ENCODE assay signal across 1 cellular context in the genomic region with DNA sequence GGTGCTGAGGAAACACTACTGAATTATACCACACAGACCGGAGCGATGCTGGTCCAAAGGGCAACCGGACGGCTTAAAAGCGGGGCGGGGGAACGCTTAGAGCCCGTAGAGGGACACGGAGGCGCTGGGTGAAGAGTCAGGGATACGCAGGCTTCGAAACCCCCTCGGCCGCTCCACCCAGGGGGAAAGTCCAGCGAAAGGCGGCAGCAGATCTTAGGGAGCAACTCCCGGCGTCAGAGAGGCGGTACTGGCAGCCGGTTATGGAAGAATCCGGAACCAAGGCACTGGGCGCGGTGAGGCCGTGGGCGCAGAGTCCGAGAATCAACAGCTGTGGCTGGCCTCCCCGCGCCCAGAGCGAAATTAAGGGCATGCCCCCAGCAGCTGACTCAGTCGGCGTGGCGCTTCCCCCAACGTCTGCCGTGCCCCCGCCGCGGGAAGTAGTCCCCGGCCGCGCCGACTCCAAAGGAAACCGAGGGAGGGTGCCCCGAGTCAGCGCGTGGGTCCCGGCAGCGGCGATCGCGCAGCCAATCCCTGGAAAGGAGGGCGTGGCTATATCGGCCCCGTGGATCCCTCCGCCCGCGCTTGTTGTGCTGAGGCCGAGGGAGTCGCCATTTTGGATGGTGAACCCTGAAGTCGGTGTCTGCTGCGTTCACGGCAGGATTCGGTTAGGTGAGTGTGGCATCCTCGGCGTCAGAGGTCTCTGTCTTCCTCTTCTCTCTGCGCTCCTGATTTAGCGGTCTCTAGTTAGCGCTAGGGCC.
TF ChIP-seq lines count a peak whose summit lies in the region.

A gene (plus strand): TSS at position 611 of the 758 bp plus-strand sequence. CDS start 20,110 bp downstream, outside the sequence.

TF ChIP-seq in HepG2, 621 proteins besides CTCF, POLR2A, EP300 and RAD21 (continued from another document and continues in another):
- TF ChIP-seq, protein P1, sequence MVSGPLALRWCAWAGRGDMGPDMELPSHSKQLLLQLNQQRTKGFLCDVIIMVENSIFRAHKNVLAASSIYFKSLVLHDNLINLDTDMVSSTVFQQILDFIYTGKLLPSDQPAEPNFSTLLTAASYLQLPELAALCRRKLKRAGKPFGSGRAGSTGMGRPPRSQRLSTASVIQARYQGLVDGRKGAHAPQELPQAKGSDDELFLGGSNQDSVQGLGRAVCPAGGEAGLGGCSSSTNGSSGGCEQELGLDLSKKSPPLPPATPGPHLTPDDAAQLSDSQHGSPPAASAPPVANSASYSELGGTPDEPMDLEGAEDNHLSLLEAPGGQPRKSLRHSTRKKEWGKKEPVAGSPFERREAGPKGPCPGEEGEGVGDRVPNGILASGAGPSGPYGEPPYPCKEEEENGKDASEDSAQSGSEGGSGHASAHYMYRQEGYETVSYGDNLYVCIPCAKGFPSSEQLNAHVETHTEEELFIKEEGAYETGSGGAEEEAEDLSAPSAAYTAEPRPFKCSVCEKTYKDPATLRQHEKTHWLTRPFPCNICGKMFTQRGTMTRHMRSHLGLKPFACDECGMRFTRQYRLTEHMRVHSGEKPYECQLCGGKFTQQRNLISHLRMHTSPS (CRISPR knock-in tag; IDR thresholded peaks at IDR 0.05; ENCODE audit: low read depth), result peak; percentile 83; the same call in 1 of the 2 replicates
- TF ChIP-seq SRSF1 (optimal IDR thresholded peaks at IDR 0.05; ENCODE audit: low read depth, low read length) (peak; percentile 94), ZNF282 (IDR thresholded peaks at IDR 0.05; ENCODE audit: partially characterized antibody) (no peak), ZNF546 (CRISPR knock-in tag; conservative IDR thresholded peaks at IDR 0.05) (no peak), YY1 (IDR thresholded peaks at IDR 0.05; ENCODE audit: insufficient read depth, insufficient replicate concordance, low read depth, low read length) (peak; percentile 98), ZNF101 (CRISPR knock-in tag; IDR thresholded peaks at IDR 0.05; ENCODE audit: borderline replicate concordance, low read depth) (peak; percentile 67; the same call in 1 of the 2 replicates), ZSCAN31 (CRISPR knock-in tag; IDR thresholded peaks at IDR 0.05; ENCODE audit: low read depth) (peak; percentile 98), ZNF562 (CRISPR knock-in tag; IDR thresholded peaks at IDR 0.05; ENCODE audit: borderline replicate concordance) (no peak; the same call in 1 of the 2 replicates), ZNF572 (CRISPR knock-in tag; IDR thresholded peaks at IDR 0.05) (no peak), ZNF670 (CRISPR knock-in tag; IDR thresholded peaks at IDR 0.05; ENCODE audit: borderline replicate concordance) (peak; percentile 98), HNRNPUL1 (IDR thresholded peaks at IDR 0.05; ENCODE audit: low read depth, low read length) (peak; percentile 93), ERF (CRISPR knock-in tag; IDR thresholded peaks at IDR 0.05) (peak; percentile 99), ZNF605 (CRISPR knock-in tag; IDR thresholded peaks at IDR 0.05) (peak; percentile 98), POLR2AphosphoS2 (IDR thresholded peaks at IDR 0.05; ENCODE audit: low read depth, low read length) (0 out of 2 replicates have a peak, but pooled peaks have one; percentile 65), HCFC1 (IDR thresholded peaks at IDR 0.05; ENCODE audit: low read depth, low read length) (peak; percentile 52; the same call in 1 of the 2 replicates), ZNF747 (CRISPR knock-in tag; IDR thresholded peaks at IDR 0.05; ENCODE audit: borderline replicate concordance) (peak; percentile 98), ZNF225 (CRISPR knock-in tag; IDR thresholded peaks at IDR 0.05) (peak; percentile 91), ZFP41 (CRISPR knock-in tag; IDR thresholded peaks at IDR 0.05; ENCODE audit: borderline replicate concordance) (peak; percentile 95; the same call in 1 of the 2 replicates), RARA (CRISPR knock-in tag; IDR thresholded peaks at IDR 0.05) (peak; percentile 91), ZNF20 (CRISPR knock-in tag; IDR thresholded peaks at IDR 0.05) (no peak; the same call in 1 of the 2 replicates), KDM1A (CRISPR knock-in tag; IDR thresholded peaks at IDR 0.05) (peak; percentile 43; the same call in 1 of the 2 replicates), ZMAT3 (CRISPR knock-in tag; conservative IDR thresholded peaks at IDR 0.05) (peak; percentile 95), ZNF816 (CRISPR knock-in tag; IDR thresholded peaks at IDR 0.05; ENCODE audit: borderline replicate concordance) (peak; percentile 84), RXRB (CRISPR knock-in tag; IDR thresholded peaks at IDR 0.05; ENCODE audit: borderline replicate concordance) (peak; percentile 91), NR2F2 (IDR thresholded peaks at IDR 0.05; ENCODE audit: borderline replicate concordance, low read depth) (peak; percentile 77; the same call in 1 of the 2 replicates)
- TF ChIP-seq, protein P2, sequence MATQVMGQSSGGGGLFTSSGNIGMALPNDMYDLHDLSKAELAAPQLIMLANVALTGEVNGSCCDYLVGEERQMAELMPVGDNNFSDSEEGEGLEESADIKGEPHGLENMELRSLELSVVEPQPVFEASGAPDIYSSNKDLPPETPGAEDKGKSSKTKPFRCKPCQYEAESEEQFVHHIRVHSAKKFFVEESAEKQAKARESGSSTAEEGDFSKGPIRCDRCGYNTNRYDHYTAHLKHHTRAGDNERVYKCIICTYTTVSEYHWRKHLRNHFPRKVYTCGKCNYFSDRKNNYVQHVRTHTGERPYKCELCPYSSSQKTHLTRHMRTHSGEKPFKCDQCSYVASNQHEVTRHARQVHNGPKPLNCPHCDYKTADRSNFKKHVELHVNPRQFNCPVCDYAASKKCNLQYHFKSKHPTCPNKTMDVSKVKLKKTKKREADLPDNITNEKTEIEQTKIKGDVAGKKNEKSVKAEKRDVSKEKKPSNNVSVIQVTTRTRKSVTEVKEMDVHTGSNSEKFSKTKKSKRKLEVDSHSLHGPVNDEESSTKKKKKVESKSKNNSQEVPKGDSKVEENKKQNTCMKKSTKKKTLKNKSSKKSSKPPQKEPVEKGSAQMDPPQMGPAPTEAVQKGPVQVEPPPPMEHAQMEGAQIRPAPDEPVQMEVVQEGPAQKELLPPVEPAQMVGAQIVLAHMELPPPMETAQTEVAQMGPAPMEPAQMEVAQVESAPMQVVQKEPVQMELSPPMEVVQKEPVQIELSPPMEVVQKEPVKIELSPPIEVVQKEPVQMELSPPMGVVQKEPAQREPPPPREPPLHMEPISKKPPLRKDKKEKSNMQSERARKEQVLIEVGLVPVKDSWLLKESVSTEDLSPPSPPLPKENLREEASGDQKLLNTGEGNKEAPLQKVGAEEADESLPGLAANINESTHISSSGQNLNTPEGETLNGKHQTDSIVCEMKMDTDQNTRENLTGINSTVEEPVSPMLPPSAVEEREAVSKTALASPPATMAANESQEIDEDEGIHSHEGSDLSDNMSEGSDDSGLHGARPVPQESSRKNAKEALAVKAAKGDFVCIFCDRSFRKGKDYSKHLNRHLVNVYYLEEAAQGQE (IDR thresholded peaks at IDR 0.05; ENCODE audit: borderline replicate concordance in 1 of 2, low read depth in 1 of 2, low read length in 2 of 2), result peak in 1 of 2 experiments; percentile 73; a peak in 1 of 4 replicates
- TF ChIP-seq, protein P3, sequence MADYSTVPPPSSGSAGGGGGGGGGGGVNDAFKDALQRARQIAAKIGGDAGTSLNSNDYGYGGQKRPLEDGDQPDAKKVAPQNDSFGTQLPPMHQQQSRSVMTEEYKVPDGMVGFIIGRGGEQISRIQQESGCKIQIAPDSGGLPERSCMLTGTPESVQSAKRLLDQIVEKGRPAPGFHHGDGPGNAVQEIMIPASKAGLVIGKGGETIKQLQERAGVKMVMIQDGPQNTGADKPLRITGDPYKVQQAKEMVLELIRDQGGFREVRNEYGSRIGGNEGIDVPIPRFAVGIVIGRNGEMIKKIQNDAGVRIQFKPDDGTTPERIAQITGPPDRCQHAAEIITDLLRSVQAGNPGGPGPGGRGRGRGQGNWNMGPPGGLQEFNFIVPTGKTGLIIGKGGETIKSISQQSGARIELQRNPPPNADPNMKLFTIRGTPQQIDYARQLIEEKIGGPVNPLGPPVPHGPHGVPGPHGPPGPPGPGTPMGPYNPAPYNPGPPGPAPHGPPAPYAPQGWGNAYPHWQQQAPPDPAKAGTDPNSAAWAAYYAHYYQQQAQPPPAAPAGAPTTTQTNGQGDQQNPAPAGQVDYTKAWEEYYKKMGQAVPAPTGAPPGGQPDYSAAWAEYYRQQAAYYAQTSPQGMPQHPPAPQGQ (CRISPR knock-in tag; IDR thresholded peaks at IDR 0.05; ENCODE audit: borderline replicate concordance), result no peak
- TF ChIP-seq, protein P4, sequence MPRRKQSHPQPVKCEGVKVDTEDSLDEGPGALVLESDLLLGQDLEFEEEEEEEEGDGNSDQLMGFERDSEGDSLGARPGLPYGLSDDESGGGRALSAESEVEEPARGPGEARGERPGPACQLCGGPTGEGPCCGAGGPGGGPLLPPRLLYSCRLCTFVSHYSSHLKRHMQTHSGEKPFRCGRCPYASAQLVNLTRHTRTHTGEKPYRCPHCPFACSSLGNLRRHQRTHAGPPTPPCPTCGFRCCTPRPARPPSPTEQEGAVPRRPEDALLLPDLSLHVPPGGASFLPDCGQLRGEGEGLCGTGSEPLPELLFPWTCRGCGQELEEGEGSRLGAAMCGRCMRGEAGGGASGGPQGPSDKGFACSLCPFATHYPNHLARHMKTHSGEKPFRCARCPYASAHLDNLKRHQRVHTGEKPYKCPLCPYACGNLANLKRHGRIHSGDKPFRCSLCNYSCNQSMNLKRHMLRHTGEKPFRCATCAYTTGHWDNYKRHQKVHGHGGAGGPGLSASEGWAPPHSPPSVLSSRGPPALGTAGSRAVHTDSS (CRISPR knock-in tag; conservative IDR thresholded peaks at IDR 0.05), result no peak
- TF ChIP-seq, protein P5, sequence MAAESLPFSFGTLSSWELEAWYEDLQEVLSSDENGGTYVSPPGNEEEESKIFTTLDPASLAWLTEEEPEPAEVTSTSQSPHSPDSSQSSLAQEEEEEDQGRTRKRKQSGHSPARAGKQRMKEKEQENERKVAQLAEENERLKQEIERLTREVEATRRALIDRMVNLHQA (CRISPR knock-in tag; IDR thresholded peaks at IDR 0.05), result no peak
- TF ChIP-seq, protein P6, sequence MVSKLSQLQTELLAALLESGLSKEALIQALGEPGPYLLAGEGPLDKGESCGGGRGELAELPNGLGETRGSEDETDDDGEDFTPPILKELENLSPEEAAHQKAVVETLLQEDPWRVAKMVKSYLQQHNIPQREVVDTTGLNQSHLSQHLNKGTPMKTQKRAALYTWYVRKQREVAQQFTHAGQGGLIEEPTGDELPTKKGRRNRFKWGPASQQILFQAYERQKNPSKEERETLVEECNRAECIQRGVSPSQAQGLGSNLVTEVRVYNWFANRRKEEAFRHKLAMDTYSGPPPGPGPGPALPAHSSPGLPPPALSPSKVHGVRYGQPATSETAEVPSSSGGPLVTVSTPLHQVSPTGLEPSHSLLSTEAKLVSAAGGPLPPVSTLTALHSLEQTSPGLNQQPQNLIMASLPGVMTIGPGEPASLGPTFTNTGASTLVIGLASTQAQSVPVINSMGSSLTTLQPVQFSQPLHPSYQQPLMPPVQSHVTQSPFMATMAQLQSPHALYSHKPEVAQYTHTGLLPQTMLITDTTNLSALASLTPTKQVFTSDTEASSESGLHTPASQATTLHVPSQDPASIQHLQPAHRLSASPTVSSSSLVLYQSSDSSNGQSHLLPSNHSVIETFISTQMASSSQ (IDR thresholded peaks at IDR 0.05; ENCODE audit: low read depth), result peak; percentile 47; the same call in 1 of the 2 replicates
- TF ChIP-seq, protein P6 (CRISPR knock-in tag; IDR thresholded peaks at IDR 0.05; ENCODE audit: borderline replicate concordance), result peak; percentile 87
- TF ChIP-seq, protein P7, sequence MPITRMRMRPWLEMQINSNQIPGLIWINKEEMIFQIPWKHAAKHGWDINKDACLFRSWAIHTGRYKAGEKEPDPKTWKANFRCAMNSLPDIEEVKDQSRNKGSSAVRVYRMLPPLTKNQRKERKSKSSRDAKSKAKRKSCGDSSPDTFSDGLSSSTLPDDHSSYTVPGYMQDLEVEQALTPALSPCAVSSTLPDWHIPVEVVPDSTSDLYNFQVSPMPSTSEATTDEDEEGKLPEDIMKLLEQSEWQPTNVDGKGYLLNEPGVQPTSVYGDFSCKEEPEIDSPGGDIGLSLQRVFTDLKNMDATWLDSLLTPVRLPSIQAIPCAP (CRISPR knock-in tag; IDR thresholded peaks at IDR 0.05; ENCODE audit: low read depth), result no peak
- TF ChIP-seq, protein P8, sequence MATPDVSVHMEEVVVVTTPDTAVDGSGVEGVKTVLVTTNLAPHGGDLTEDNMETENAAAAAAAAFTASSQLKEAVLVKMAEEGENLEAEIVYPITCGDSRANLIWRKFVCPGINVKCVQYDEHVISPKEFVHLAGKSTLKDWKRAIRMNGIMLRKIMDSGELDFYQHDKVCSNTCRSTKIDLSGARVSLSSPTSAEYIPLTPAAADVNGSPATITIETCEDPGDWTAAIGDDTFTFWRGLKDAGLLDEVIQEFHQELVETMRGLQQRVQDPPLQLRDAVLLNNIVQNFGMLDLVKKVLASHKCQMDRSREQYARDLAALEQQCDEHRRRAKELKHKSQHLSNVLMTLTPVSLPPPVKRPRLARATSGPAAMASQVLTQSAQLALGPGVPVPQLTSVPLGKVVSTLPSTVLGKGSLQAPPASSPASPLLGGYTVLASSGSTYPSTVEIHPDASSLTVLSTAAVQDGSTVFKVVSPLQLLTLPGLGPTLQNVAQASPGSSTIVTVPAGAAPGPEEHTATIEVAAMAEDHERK (CRISPR knock-in tag; IDR thresholded peaks at IDR 0.05; ENCODE audit: low read depth), result peak; percentile 85
- TF ChIP-seq, protein P9, sequence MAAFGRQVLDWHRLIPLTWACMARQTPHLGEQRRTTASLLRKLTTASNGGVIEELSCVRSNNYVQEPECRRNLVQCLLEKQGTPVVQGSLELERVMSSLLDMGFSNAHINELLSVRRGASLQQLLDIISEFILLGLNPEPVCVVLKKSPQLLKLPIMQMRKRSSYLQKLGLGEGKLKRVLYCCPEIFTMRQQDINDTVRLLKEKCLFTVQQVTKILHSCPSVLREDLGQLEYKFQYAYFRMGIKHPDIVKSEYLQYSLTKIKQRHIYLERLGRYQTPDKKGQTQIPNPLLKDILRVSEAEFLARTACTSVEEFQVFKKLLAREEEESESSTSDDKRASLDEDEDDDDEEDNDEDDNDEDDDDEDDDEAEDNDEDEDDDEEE (CRISPR knock-in tag; IDR thresholded peaks at IDR 0.05), result no peak; the same call in 1 of the 2 replicates
- TF ChIP-seq, protein P10, sequence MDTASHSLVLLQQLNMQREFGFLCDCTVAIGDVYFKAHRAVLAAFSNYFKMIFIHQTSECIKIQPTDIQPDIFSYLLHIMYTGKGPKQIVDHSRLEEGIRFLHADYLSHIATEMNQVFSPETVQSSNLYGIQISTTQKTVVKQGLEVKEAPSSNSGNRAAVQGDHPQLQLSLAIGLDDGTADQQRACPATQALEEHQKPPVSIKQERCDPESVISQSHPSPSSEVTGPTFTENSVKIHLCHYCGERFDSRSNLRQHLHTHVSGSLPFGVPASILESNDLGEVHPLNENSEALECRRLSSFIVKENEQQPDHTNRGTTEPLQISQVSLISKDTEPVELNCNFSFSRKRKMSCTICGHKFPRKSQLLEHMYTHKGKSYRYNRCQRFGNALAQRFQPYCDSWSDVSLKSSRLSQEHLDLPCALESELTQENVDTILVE (CRISPR knock-in tag; IDR thresholded peaks at IDR 0.05), result peak; percentile 98
